35 cellular contexts compared by ENCODE assay signal in genomic region chr12:118011961-118012360, GRCh38. TPM values are rescaled to one million over a fixed set of nuclear protein-coding genes. Genes with fewer than 3 reads are reported as not detected.
"Had no signal": no experiment of that assay in that cellular context is flagged by ENCODE, and none has a peak within 500 bp of the region (broad histone marks: within the 10 kb centered on the region; RNA-seq: fewer than 3 reads in every experiment).

No MANE protein-coding gene starts in this region.

- H3K36me3 ChIP-seq: MG63 had no signal

- H3K9me3 ChIP-seq: MG63 had no signal

- DNase-seq: Karpas-422, Kasumi-1, MG63, MM.1S, MV-4-11, NCI-H1048, NCI-H1092, NCI-H1092 treated with DMSO at 0.1 percent for 48 hours, NCI-H1105, NCI-H1105 treated with DMSO at 0.1 percent for 48 hours, NCI-H1417, NCI-H1417 treated with DMSO at 0.1 percent for 48 hours, NCI-H1436, NCI-H1436 treated with DMSO at 0.1 percent for 48 hours, NCI-H146, NCI-H1694, NCI-H1694 treated with DMSO at 0.1 percent for 48 hours, NCI-H187, NCI-H187 treated with DMSO at 0.1 percent for 48 hours, NCI-H1930, NCI-H2029, NCI-H2029 treated with DMSO at 0.1 percent for 48 hours, NCI-H2081, NCI-H2081 treated with DMSO at 0.1 percent for 48 hours, NCI-H2107, NCI-H2171, NCI-H2171 treated with DMSO at 0.1 percent for 48 hours, NCI-H2227 treated with DMSO at 0.1 percent for 48 hours, NCI-H226, NCI-H345, NCI-H446, NCI-H446 treated with DMSO at 0.1 percent for 48 hours, NCI-H510A, NCI-H510A treated with DMSO at 0.1 percent for 48 hours had no signal

- H3K27me3 ChIP-seq: MG63 had no signal

- H3K4me3 ChIP-seq: MG63 had no signal

RNA-seq across cellular contexts. Expression of gene KSR2, which starts 43.2 kb away (rescaled TPM):
- total RNA-seq: NCI-H460 had no signal
